11 cellular contexts compared by ENCODE assay signal in genomic region chr11:68956142-68956541, GRCh38. TPM values are rescaled to one million over a fixed set of nuclear protein-coding genes. Genes with fewer than 3 reads are reported as not detected.
A peak's percentile ranks its signal among the peaks of the same experiment; 100 is the strongest.
DNase-seq lines count a peak whose midpoint lies in the region; ATAC-seq lines count a peak whose summit lies in the region.
"Had no signal": no experiment of that assay in that cellular context is flagged by ENCODE, and none has a peak within 500 bp of the region (broad histone marks: within the 10 kb centered on the region; RNA-seq: fewer than 3 reads in every experiment).

No MANE protein-coding gene starts in this region.

- peaks cover 0 to 5% of the 10 kb centered on the region in 2 donors for H3K27me3 Mint-ChIP-seq in T-cell

- no peaks in the 10 kb centered on the region for H3K9me3 Mint-ChIP-seq in T-cell
- H3K9me3 Mint-ChIP-seq: activated naive CD4-positive, alpha-beta T cell treated with anti-CD3 and anti-CD28 coated beads, Interleukin-2, amount 50 U/mL, for 24 hours had no signal

- POLR2A ChIA-PET in T-cell (lab: Charles Lee): no interaction called here

- CTCF ChIA-PET in T-cell (lab: Charles Lee): interaction anchor here in 1 of 2 donors (0.6 to 1.2 kb wide), 3 partner anchors 88 to 246 kb away, joined by 3 to 5 read pairs (median 3); no protein-coding TSS in a partner anchor

- peaks cover 3 to 10% (median 5%) of the 10 kb centered on the region in 3 donors for H3K4me1 Mint-ChIP-seq in T-cell
- H3K4me1 Mint-ChIP-seq: activated naive CD4-positive, alpha-beta T cell treated with anti-CD3 and anti-CD28 coated beads, Interleukin-2, amount 50 U/mL, for 24 hours had no signal

- peak in 2 of 4 experiments; percentile 36 to 65 for ATAC-seq in T-cell (replicated peaks in 1 of 4)
- no peak for ATAC-seq in HG03442 (IDR thresholded peaks at IDR 0.05; ENCODE audit: unreplicated experiment)
- ATAC-seq in HG02678 (IDR thresholded peaks at IDR 0.05; ENCODE audit: unreplicated experiment): no peak

- DNase-seq in stimulated activated CD4-positive, alpha-beta T cell treated with anti-CD3 and anti-CD28 coated beads, Interleukin-2, amount 100 ng/mL, for 48 hours: peak; percentile 7 to 22
- no peak for DNase-seq in stimulated activated CD4-positive, alpha-beta T cell treated with anti-CD3 and anti-CD28 coated beads, Interleukin-4, amount 100 ng/mL, for 1 hour
- DNase-seq in T-cell: peak in 22 of 34 experiments; percentile 8 to 41 (median 24)
- DNase-seq in germinal center (ENCODE audit: low spot score): peak; percentile 59
- DNase-seq in mesenteric fat pad (ENCODE audit: low spot score): no peak
- DNase-seq in cerebellum (ENCODE audit: low spot score): no peak
- DNase-seq: GDM1; NK-92 treated with Interleukin-12 subunit alpha and Interleukin-12 subunit beta, amount 100 ng/mL, for 24 hours had no signal

- H3K4me3 Mint-ChIP-seq in T-cell: no peak overlapping the region
- H3K4me3 Mint-ChIP-seq: activated naive CD4-positive, alpha-beta T cell treated with anti-CD3 and anti-CD28 coated beads, Interleukin-2, amount 50 U/mL, for 24 hours had no signal

- H3K36me3 Mint-ChIP-seq in T-cell: no peaks in the 10 kb centered on the region
- H3K36me3 Mint-ChIP-seq: activated naive CD4-positive, alpha-beta T cell treated with anti-CD3 and anti-CD28 coated beads, Interleukin-2, amount 50 U/mL, for 24 hours had no signal

- H3K27ac Mint-ChIP-seq in T-cell: no peak overlapping the region
- H3K27ac Mint-ChIP-seq: activated naive CD4-positive, alpha-beta T cell treated with anti-CD3 and anti-CD28 coated beads, Interleukin-2, amount 50 U/mL, for 24 hours had no signal

RNA-seq across cellular contexts. Expression of gene MRGPRD, which starts 24.6 kb away (rescaled TPM):
- total RNA-seq in T-cell (not detected), mesenteric fat pad (not detected), cerebellum (not detected)

RNA-seq across cellular contexts. Expression of gene IGHMBP2, which starts 52.5 kb away (rescaled TPM):
- total RNA-seq in T-cell (10 to 100 TPM; 33.5 to 59.8 (median 37.0) TPM), mesenteric fat pad (16.7 TPM), cerebellum (15.3 TPM)

RNA-seq across cellular contexts. Expression of gene MRPL21, which starts 52.5 kb away (rescaled TPM):
- 10 to 100 TPM; 34.0 to 36.9 (median 35.3) TPM for total RNA-seq in T-cell
- total RNA-seq in mesenteric fat pad: 41.9 TPM
- 25.0 TPM for total RNA-seq in cerebellum

RNA-seq across cellular contexts. Expression of gene MRGPRF, which starts 56.9 kb away (rescaled TPM):
- total RNA-seq in T-cell: not detected
- 29.8 TPM for total RNA-seq in mesenteric fat pad
- total RNA-seq in cerebellum: 2.0 TPM

Comparison
In these comparisons a context has a peak if more than half of its experiments do, and no peak if none do; other contexts are left out.
1. DNase-seq: peak in stimulated activated CD4-positive, alpha-beta T cell treated with anti-CD3 and anti-CD28 coated beads, Interleukin-2, amount 100 ng/mL, for 48 hours (2 of 2), T-cell (22 of 34) and germinal center (single experiment); none in stimulated activated CD4-positive, alpha-beta T cell treated with anti-CD3 and anti-CD28 coated beads, Interleukin-4, amount 100 ng/mL, for 1 hour (single experiment), mesenteric fat pad (single experiment) and cerebellum (single experiment).